8 cellular contexts compared by ENCODE assay signal in the genomic region with DNA sequence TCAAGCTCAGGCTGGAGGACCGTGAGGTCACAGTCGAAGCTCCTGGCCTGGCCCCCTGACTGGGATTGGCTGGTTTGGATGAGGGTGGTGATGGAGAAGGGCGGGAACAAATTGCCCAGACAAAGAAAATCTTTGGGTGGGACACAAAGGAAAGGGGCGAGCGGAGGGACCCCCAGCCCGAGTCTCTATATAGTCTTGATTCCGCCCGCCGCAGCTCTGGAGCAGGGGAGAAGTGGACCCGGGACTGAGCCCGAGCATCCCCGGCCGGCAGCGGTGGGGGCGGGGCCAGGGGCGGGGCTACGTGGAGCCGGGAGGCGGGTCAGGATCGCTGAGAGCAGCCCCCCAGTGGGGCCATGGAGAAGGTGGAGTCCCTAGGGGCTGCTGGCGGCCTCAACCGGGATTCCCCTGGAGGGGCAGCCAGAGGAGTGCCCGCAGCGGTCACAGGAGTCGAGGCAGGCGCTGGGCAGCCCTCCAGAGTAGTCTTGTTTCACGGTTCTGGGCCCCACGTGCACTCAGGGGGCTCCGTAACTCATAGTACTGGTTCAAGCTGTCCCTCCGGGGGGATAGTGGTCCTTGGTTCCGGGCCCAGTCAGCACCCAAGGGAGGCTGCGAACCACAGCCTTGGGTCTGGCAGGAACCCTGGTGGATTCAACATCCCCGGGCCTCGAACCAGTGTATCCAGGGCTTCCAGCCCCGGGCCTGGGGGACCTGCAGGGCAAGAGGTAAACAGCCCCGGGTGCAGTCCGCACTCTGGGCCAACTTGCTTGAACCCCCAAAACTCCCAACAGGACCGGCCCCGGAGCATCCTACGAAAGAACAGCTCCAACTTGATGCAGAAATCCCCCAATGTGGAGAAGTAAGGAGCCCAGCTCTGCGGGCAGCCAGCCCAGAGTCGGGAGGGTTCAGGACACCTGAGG. TPM values are rescaled to one million over a fixed set of nuclear protein-coding genes. Genes with fewer than 3 reads are reported as not detected.
DNase-seq lines count a peak whose midpoint lies in the region; ATAC-seq and TF ChIP-seq lines count a peak whose summit lies in the region.

No MANE protein-coding gene starts in this region.

- no peak for TF ChIP-seq POLR2A in lower leg skin (IDR thresholded peaks at IDR 0.05)

- peak; percentile 32 for ATAC-seq in HG03025 (IDR thresholded peaks at IDR 0.05; ENCODE audit: low FRiP score, unreplicated experiment)

- H3K4me3 ChIP-seq in dorsolateral prefrontal cortex (peak overlapping the region; percentile 69 to 100 (median 94)), lower leg skin (ENCODE audit: low read depth, poor library complexity, severe bottlenecking) (peak overlapping the region; percentile 43)

- intact Hi-C loops in dorsolateral prefrontal cortex (cut with DNase I) (no loop called here), lower leg skin (cut with DNase I; ENCODE audit: low total_unique reads) (no loop called here)

- DNase-seq in SIG-M5 treated with dmso at 0.1 percent for 504 hours (lab: John Stamatoyannopoulos, UW; ENCODE audit: unreplicated experiment) (peak; percentile 80), SIG-M5 (lab: John Stamatoyannopoulos, UW) (no peak), NCI-H226 (peak; percentile 72), dorsolateral prefrontal cortex (peak; percentile 40 to 81 (median 74)), lower leg skin (ENCODE audit: low spot score in 2 of 2) (peak; percentile 71 to 94)
- peak; percentile 70 for DNase-seq in activated CD4-positive, alpha-beta T cell treated with anti-CD3 and anti-CD28 coated beads, Interleukin-2, amount 50 U/mL, for 1 hour
- DNase-seq in stimulated activated CD4-positive, alpha-beta T cell treated with anti-CD3 and anti-CD28 coated beads, Interleukin-4, amount 100 ng/mL, for 48 hours (ENCODE audit: low read depth in 2 of 2), result peak; percentile 69 to 80

- peak overlapping the region; percentile 65 to 98 (median 92) for H3K27ac ChIP-seq in dorsolateral prefrontal cortex

- TF ChIP-seq CTCF in dorsolateral prefrontal cortex (IDR thresholded peaks at IDR 0.05 in 54 of 56, conservative IDR thresholded peaks at IDR 0.05 in 2 of 56; ENCODE audit: low read depth in 1 of 56, partially characterized antibody in 56 of 56) (peak in 1 of 56 donors; percentile 8), lower leg skin (IDR thresholded peaks at IDR 0.05) (no peak)

- 14 to 20% methylated on average over 29 to 37 of the region's 42 CpGs for WGBS in lower leg skin, 2 donors

- H3K27me3 ChIP-seq in dorsolateral prefrontal cortex, result peaks cover 0 to 3% (median 0%) of the 10 kb centered on the region in 45 donors

RNA-seq across cellular contexts. Expression of a gene that starts 1.2 kb away (rescaled TPM):
- total RNA-seq in dorsolateral prefrontal cortex, result 100 to 1,000 TPM in 2 of 120 experiments, 10 to 100 TPM in 118; 47.2 to 111 (median 71.9) TPM
- total RNA-seq in lower leg skin, result 10 to 100 TPM; 13.3 to 44.8 (median 22.3) TPM

RNA-seq across cellular contexts. Expression of a gene that starts 6.0 kb away (rescaled TPM):
- total RNA-seq in dorsolateral prefrontal cortex (10 to 100 TPM in 28 of 120 experiments, 1 to 10 TPM in 91, under 1 TPM in 1; 0.83 to 23.0 (median 7.2) TPM), lower leg skin (1 to 10 TPM; 2.9 to 5.6 (median 3.8) TPM)

RNA-seq across cellular contexts. Expression of a gene that starts 15.2 kb away (rescaled TPM):
- total RNA-seq in dorsolateral prefrontal cortex, result 10 to 100 TPM; 46.2 to 97.3 (median 64.4) TPM
- total RNA-seq in lower leg skin, result 10 to 100 TPM; 48.8 to 93.6 (median 79.3) TPM

RNA-seq across cellular contexts. Expression of a gene that starts 21.6 kb away (rescaled TPM):
- total RNA-seq in dorsolateral prefrontal cortex (1 to 10 TPM; 2.0 to 7.9 (median 4.1) TPM), lower leg skin (10 to 100 TPM; 30.3 to 65.4 (median 42.8) TPM)

RNA-seq across cellular contexts. Expression of a gene that starts 22.9 kb away (rescaled TPM):
- total RNA-seq in dorsolateral prefrontal cortex (100 to 1,000 TPM; 117 to 216 (median 169) TPM), lower leg skin (100 to 1,000 TPM; 203 to 261 (median 221) TPM)
